ENCODE assay signal across 26 cellular contexts in the genomic region with DNA sequence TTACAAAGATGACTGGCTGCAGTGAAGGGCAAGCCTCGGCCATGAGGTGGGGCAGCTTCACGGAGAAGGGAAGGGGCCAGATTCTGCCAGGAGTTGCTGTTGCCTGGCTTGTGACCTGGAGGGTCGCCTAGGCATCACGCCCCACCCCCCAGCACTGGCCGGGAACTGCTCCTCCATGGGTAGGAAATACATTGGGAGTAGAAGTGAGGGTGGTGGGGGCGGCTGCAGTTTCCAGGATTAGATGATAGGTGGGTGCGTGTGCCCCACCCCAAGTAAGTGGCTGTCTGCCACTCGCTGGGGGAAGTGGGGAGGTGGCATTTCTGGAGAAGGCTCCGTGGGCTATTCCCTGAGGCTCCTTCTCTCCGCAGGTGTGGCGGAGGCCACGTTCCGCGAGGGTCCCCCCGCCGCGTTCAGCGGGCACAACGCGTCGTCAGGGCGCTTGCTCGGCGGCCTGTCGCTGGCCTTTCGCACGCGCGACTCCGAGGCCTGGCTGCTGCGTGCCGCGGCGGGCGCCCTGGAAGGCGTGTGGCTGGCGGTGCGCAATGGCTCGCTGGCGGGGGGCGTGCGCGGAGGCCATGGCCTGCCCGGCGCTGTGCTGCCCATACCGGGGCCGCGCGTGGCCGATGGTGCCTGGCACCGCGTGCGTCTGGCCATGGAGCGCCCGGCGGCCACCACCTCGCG. TPM values are rescaled to one million over a fixed set of nuclear protein-coding genes. Genes with fewer than 3 reads are reported as not detected.
DNase-seq lines count a peak whose midpoint lies in the region; TF ChIP-seq lines count a peak whose summit lies in the region.
"Had no signal": no experiment of that assay in that cellular context is flagged by ENCODE, and none has a peak within 500 bp of the region (broad histone marks: within the 10 kb centered on the region; RNA-seq: fewer than 3 reads in every experiment).

No MANE protein-coding gene starts in this region.

- H3K36me3 ChIP-seq in uterus = no peaks in the 10 kb centered on the region
- H3K36me3 ChIP-seq: brain microvascular endothelial cell, SJSA1 had no signal

- H3K27me3 ChIP-seq in uterus = no peaks in the 10 kb centered on the region

- peaks cover 0 to 10% of the 10 kb centered on the region in 2 donors for H3K4me1 ChIP-seq in uterus
- H3K4me1 ChIP-seq: SJSA1 had no signal

- H3K27ac ChIP-seq in substantia nigra (ENCODE audit: low read depth, low read length, poor library complexity, severe bottlenecking) = peak overlapping the region; percentile 71
- H3K27ac ChIP-seq in uterus = no peak overlapping the region
- H3K27ac ChIP-seq: brain microvascular endothelial cell, SJSA1 had no signal

- H3K27me3 Mint-ChIP-seq in endothelial cell (ENCODE audit: unreplicated experiment) = peaks cover 25% of the 10 kb centered on the region
- peaks cover 3% of the 10 kb centered on the region for H3K27me3 Mint-ChIP-seq in mesothelial cell of epicardium (ENCODE audit: low read depth)

- H3K4me3 ChIP-seq in uterus = no peak overlapping the region
- H3K4me3 ChIP-seq: SJSA1 had no signal

- peak in 2 of 3 experiments; percentile 30 to 55 for DNase-seq in NCI-H1417 (lab: John Stamatoyannopoulos, UW)
- DNase-seq in NCI-H1417 treated with DMSO at 0.1 percent for 48 hours (lab: John Stamatoyannopoulos, UW) = no peak
- no peak for DNase-seq in endothelial cell (ENCODE audit: low spot score)
- DNase-seq in mesothelial cell of epicardium (ENCODE audit: low spot score in 2 of 2, unreplicated experiment in 2 of 2) = no peak
- DNase-seq in substantia nigra (lab: John Stamatoyannopoulos, UW) = peak in 1 of 49 donors; percentile 33
- DNase-seq in NCI-H1092 (lab: John Stamatoyannopoulos, UW) = no peak
- DNase-seq in retina = no peak
- DNase-seq in uterus = no peak
- DNase-seq: 8988T; activated CD4-positive, alpha-beta T cell treated with anti-CD3 and anti-CD28 coated beads for 36 hours; activated CD8-positive, alpha-beta memory T cell treated with anti-CD3 and anti-CD28 coated beads for 24 hours; activated gamma-delta T cell treated with Interleukin-2 at 50 U/mL for 16 hours; activated T-cell treated with anti-CD3 and anti-CD28 coated beads, Interleukin-2, amount 50 U/mL, for 1 hour; brain microvascular endothelial cell; CD8-positive, alpha-beta T cell; Kasumi-1; midbrain; NCI-H187; NCI-H2227 treated with DMSO at 0.1 percent for 48 hours; NCI-H69; stimulated activated CD8-positive, alpha-beta memory T cell treated with anti-CD3 and anti-CD28 coated beads, Interleukin-4, amount 100 ng/mL, for 48 hours had no signal

- intact Hi-C loops in uterus (cut with DNase I; ENCODE audit: low total_unique reads) = no loop called here

- no peak for TF ChIP-seq POLR2A in uterus (IDR thresholded peaks at IDR 0.05)

- no peak overlapping the region for H3K4me3 Mint-ChIP-seq in endothelial cell (ENCODE audit: unreplicated experiment)
- no peak overlapping the region for H3K4me3 Mint-ChIP-seq in mesothelial cell of epicardium
- H3K4me3 Mint-ChIP-seq: activated CD4-positive, alpha-beta T cell treated with anti-CD3 and anti-CD28 coated beads for 36 hours; CD8-positive, alpha-beta T cell; natural killer cell treated with Interleukin-12 subunit alpha and Interleukin-12 subunit beta and Interleukin-15 and Interleukin-18, amount 100 ng/mL, for 72 hours; T-helper 1 cell treated with Interleukin-12 subunit alpha and Interleukin-12 subunit beta and Interleukin-4 antibody, amounts not matched to agents 30 μg/mL and 1 μg/mL, for 36 hours had no signal

- TF ChIP-seq CTCF in endothelial cell (IDR thresholded peaks at IDR 0.05; ENCODE audit: unreplicated experiment) (no peak), mesothelial cell of epicardium (IDR thresholded peaks at IDR 0.05; ENCODE audit: unreplicated experiment) (no peak), uterus (IDR thresholded peaks at IDR 0.05) (no peak)

- H3K4me1 Mint-ChIP-seq in endothelial cell (ENCODE audit: unreplicated experiment) = peaks cover 8% of the 10 kb centered on the region
- peaks cover 57% of the 10 kb centered on the region for H3K4me1 Mint-ChIP-seq in mesothelial cell of epicardium

- H3K9me3 Mint-ChIP-seq in endothelial cell (ENCODE audit: unreplicated experiment) (no peaks in the 10 kb centered on the region), mesothelial cell of epicardium (no peaks in the 10 kb centered on the region)
- H3K9me3 Mint-ChIP-seq: CD8-positive, alpha-beta T cell; natural killer cell treated with Interleukin-12 subunit alpha and Interleukin-12 subunit beta and Interleukin-15 and Interleukin-18, amount 100 ng/mL, for 72 hours; T-helper 1 cell treated with Interleukin-12 subunit alpha and Interleukin-12 subunit beta and Interleukin-4 antibody, amounts not matched to agents 30 μg/mL and 1 μg/mL, for 36 hours had no signal

- H3K27ac Mint-ChIP-seq in endothelial cell (ENCODE audit: unreplicated experiment) = peak overlapping the region; percentile 23
- H3K27ac Mint-ChIP-seq in mesothelial cell of epicardium = peak overlapping the region; percentile 45
- H3K27ac Mint-ChIP-seq: activated CD4-positive, alpha-beta T cell treated with anti-CD3 and anti-CD28 coated beads for 36 hours; CD8-positive, alpha-beta T cell; natural killer cell treated with Interleukin-12 subunit alpha and Interleukin-12 subunit beta and Interleukin-15 and Interleukin-18, amount 100 ng/mL, for 72 hours; T-helper 1 cell treated with Interleukin-12 subunit alpha and Interleukin-12 subunit beta and Interleukin-4 antibody, amounts not matched to agents 30 μg/mL and 1 μg/mL, for 36 hours had no signal

- no peaks in the 10 kb centered on the region for H3K9me3 ChIP-seq in uterus
- H3K9me3 ChIP-seq: SJSA1 had no signal

- H3K36me3 Mint-ChIP-seq in endothelial cell (ENCODE audit: low read depth, unreplicated experiment) = no peaks in the 10 kb centered on the region
- peaks cover 7% of the 10 kb centered on the region for H3K36me3 Mint-ChIP-seq in mesothelial cell of epicardium
- H3K36me3 Mint-ChIP-seq: CD8-positive, alpha-beta T cell; natural killer cell treated with Interleukin-12 subunit alpha and Interleukin-12 subunit beta and Interleukin-15 and Interleukin-18, amount 100 ng/mL, for 72 hours had no signal

RNA-seq across cellular contexts. Expression of a gene that starts 16.9 kb away (rescaled TPM):
- total RNA-seq in endothelial cell (ENCODE audit: unreplicated experiment) (0.18 TPM), mesothelial cell of epicardium (35.1 to 43.0 TPM (median 41.0 TPM) in 3 replicates), uterus (10 to 100 TPM in 1 of 4 donors, 1 to 10 TPM in 3; 2.2 to 19.4 (median 3.1) TPM)
- total RNA-seq: activated CD4-positive, alpha-beta T cell treated with anti-CD3 and anti-CD28 coated beads for 36 hours; CD8-positive, alpha-beta T cell; fibroblast of lung; H4; natural killer cell treated with Interleukin-12 subunit alpha and Interleukin-12 subunit beta and Interleukin-15 and Interleukin-18, amount 100 ng/mL, for 72 hours; SJSA1 had no signal

Comparison
In these comparisons a context has a peak if more than half of its experiments do, and no peak if none do; other contexts are left out.
1. DNase-seq: peak in NCI-H1417 (2 of 3); none in NCI-H1417 treated with DMSO at 0.1 percent for 48 hours (single experiment), endothelial cell (single experiment), mesothelial cell of epicardium (0 of 2), NCI-H1092 (single experiment), retina (single experiment) and uterus (0 of 2).